ENCODE assay signal across 10 cellular contexts in the genomic region with DNA sequence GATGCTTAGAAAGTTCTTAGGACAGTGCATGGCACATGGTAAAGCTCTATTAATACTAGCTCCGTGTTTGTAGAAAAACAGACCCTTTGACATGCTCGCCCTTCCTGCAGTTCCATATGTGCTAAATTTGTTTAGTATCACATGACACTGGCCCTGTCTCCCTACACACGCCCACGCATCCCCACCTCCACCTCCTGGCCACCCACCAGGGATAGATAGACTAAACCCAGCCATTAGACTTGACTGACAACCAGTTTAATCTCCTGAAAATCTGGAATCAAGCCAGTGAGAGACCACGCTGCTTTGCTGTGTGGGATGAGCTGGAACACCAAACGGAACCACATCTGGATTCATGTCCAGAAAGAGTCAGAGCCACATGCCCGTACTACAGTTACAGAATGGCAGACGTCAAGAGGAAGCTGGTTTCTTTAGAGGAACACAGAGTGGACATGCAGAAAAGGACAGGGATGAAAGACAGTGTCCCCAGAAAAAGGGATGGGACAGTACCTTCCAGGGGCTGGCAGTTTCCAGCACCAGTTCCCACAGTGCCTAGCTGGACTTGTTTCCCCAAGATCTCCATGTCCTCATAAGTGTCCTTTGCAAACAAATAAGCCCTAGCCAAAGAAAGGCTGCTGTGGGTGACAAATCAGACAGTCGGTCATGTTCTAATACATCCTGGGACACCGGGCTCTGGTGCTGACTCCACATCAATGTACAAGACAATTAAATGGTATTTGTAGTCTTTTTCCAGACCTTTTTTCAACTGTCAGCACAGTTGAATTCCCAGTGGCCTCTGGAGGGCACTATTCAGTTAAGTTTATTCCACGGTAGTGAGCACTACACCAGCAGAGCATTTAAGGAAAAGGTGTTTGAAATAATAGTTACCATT.
DNase-seq lines count a peak whose midpoint lies in the region; ATAC-seq and TF ChIP-seq lines count a peak whose summit lies in the region.
"Had no signal": no experiment of that assay in that cellular context is flagged by ENCODE, and none has a peak within 500 bp of the region (broad histone marks: within the 10 kb centered on the region; RNA-seq: fewer than 3 reads in every experiment).

No MANE protein-coding gene starts in this region.

- H4K20me1 ChIP-seq in PC-9 (ENCODE audit: insufficient read depth) = no peaks in the 10 kb centered on the region

- H3K27ac ChIP-seq in PC-9 = no peak overlapping the region
- H3K27ac ChIP-seq in heart left ventricle = peak overlapping the region in 2 of 12 donors; percentile 9 to 10

- no peak overlapping the region for H3K27ac Mint-ChIP-seq in activated naive CD8-positive, alpha-beta T cell treated with anti-CD3 and anti-CD28 coated beads for 36 hours
- H3K27ac Mint-ChIP-seq: CD8-positive, alpha-beta memory T cell; dendritic cell treated with granulocyte-macrophage colony-stimulating factor and Interleukin-4, amounts not matched to agents 40 ng/mL and 50 ng/mL, for 4 days had no signal

- H3K36me3 ChIP-seq in PC-9 (ENCODE audit: low read depth) = no peaks in the 10 kb centered on the region
- peaks cover 0 to 7% (median 0%) of the 10 kb centered on the region in 9 donors for H3K36me3 ChIP-seq in heart left ventricle

- no TSS peak for BruUV-seq in PC-9 (replicated peaks; lab: Mats Ljungman, UMichigan)

- H3K9me3 ChIP-seq in PC-9 (ENCODE audit: insufficient read depth, low read depth) (peaks cover 3% of the 10 kb centered on the region), heart left ventricle (peaks cover 0 to 19% (median 8%) of the 10 kb centered on the region in 12 donors)

- H2AFZ ChIP-seq in PC-9 = no peak overlapping the region

- no peaks in the 10 kb centered on the region for H3K9me2 ChIP-seq in PC-9 (ENCODE audit: insufficient read depth)

- intact Hi-C loops in PC-9 (cut with micrococcal nuclease; ENCODE audit: unreplicated experiment) (loop anchor here (1.0 to 10.0 kb wide), 7 partner anchors 244 to 1598 kb away; no protein-coding TSS in a partner anchor), heart left ventricle (cut with DNase I) (loop anchor here (1.0 to 5.0 kb wide), 7 partner anchors 247 to 268 kb away; no protein-coding TSS in a partner anchor)

- POLR2A ChIA-PET in PC-9 (lab: Charles Lee; ENCODE audit: unreplicated experiment) = interaction anchor here (0.7 kb wide), 1 partner anchor 390 kb away, joined by 6 read pairs; no protein-coding TSS in a partner anchor

- peaks cover 1% of the 10 kb centered on the region for H3K36me3 Mint-ChIP-seq in activated naive CD8-positive, alpha-beta T cell treated with anti-CD3 and anti-CD28 coated beads for 36 hours
- H3K36me3 Mint-ChIP-seq: CD8-positive, alpha-beta memory T cell had no signal

- H3K9me3 Mint-ChIP-seq in activated naive CD8-positive, alpha-beta T cell treated with anti-CD3 and anti-CD28 coated beads for 36 hours = no peaks in the 10 kb centered on the region
- H3K9me3 Mint-ChIP-seq: dendritic cell treated with granulocyte-macrophage colony-stimulating factor and Interleukin-4, amounts not matched to agents 40 ng/mL and 50 ng/mL, for 4 days had no signal

- no peaks in the 10 kb centered on the region for H3K79me2 ChIP-seq in PC-9 (ENCODE audit: low read depth)

- H3K4me2 ChIP-seq in PC-9 = no peak overlapping the region

- H3K27me3 Mint-ChIP-seq in activated naive CD8-positive, alpha-beta T cell treated with anti-CD3 and anti-CD28 coated beads for 36 hours = peaks cover 11% of the 10 kb centered on the region

- H3K4me3 Mint-ChIP-seq in activated naive CD8-positive, alpha-beta T cell treated with anti-CD3 and anti-CD28 coated beads for 36 hours = no peak overlapping the region
- H3K4me3 Mint-ChIP-seq: CD8-positive, alpha-beta memory T cell; dendritic cell treated with granulocyte-macrophage colony-stimulating factor and Interleukin-4, amounts not matched to agents 40 ng/mL and 50 ng/mL, for 4 days had no signal

- no peak for TF ChIP-seq POLR2A in heart left ventricle (IDR thresholded peaks at IDR 0.05)

- no peaks in the 10 kb centered on the region for H3F3A ChIP-seq in PC-9 (ENCODE audit: insufficient read depth, low read depth)

- peak; percentile 23 for DNase-seq in NCI-H510A treated with DMSO at 0.1 percent for 48 hours (lab: John Stamatoyannopoulos, UW)
- DNase-seq in NCI-H510A (lab: John Stamatoyannopoulos, UW) = no peak
- DNase-seq in Jurkat, Clone E6-1 (ENCODE audit: low read depth, low spot score) = peak; percentile 70
- peak in 1 of 2 experiments; percentile 53 for DNase-seq in PC-9
- peak; percentile 30 for DNase-seq in activated naive CD8-positive, alpha-beta T cell treated with anti-CD3 and anti-CD28 coated beads for 36 hours
- DNase-seq in heart left ventricle = peak in 2 of 5 donors; percentile 48
- peak; percentile 76 for DNase-seq in renal cortical epithelial cell (ENCODE audit: low read depth)
- DNase-seq in NK-92 (lab: John Stamatoyannopoulos, UW; ENCODE audit: unreplicated experiment) = no peak

- peaks cover 1% of the 10 kb centered on the region for H3K4me1 Mint-ChIP-seq in activated naive CD8-positive, alpha-beta T cell treated with anti-CD3 and anti-CD28 coated beads for 36 hours

- TF ChIP-seq CTCF in PC-9 (conservative IDR thresholded peaks at IDR 0.05) (peak; percentile 82), heart left ventricle (IDR thresholded peaks at IDR 0.05) (peak; percentile 58 to 85 (median 74))

- H3K27me3 ChIP-seq in PC-9 (ENCODE audit: insufficient read depth, low read depth) (peaks cover 55% of the 10 kb centered on the region), heart left ventricle (no peaks in the 10 kb centered on the region)

- peak; percentile 79 to 88 (median 83) for ATAC-seq in heart left ventricle

- whole genome bisulfite sequencing in heart left ventricle, 4 donors = 21 to 23% (median 23%) methylated on average over 11 of the region's 11 CpGs

- CTCF ChIA-PET in PC-9 (lab: Charles Lee) = interaction anchor here (0.6 to 2.2 kb wide), 5 partner anchors 89 to 1164 kb away, joined by 3 to 7 read pairs (median 5); no protein-coding TSS in a partner anchor

- peak overlapping the region; percentile 11; the same call in 1 of the 2 replicates for H3K4me3 ChIP-seq in Jurkat, Clone E6-1 (ENCODE audit: low read length)
- H3K4me3 ChIP-seq in PC-9 (no peak overlapping the region), heart left ventricle (no peak overlapping the region)

- H3K4me1 ChIP-seq in PC-9 (replicated peaks; ENCODE audit: insufficient read depth) (no peaks in the 10 kb centered on the region), heart left ventricle (peaks cover 0 to 18% (median 12%) of the 10 kb centered on the region in 12 donors)

Comparison
In these comparisons a context has a peak if more than half of its experiments do, and no peak if none do; other contexts are left out.
1. DNase-seq: peak in NCI-H510A treated with DMSO at 0.1 percent for 48 hours (single experiment), Jurkat, Clone E6-1 (single experiment), activated naive CD8-positive, alpha-beta T cell treated with anti-CD3 and anti-CD28 coated beads for 36 hours (single experiment) and renal cortical epithelial cell (single experiment); none in NCI-H510A (single experiment) and NK-92 (single experiment).